ENCODE assay signal across 1 cellular context in the genomic region with DNA sequence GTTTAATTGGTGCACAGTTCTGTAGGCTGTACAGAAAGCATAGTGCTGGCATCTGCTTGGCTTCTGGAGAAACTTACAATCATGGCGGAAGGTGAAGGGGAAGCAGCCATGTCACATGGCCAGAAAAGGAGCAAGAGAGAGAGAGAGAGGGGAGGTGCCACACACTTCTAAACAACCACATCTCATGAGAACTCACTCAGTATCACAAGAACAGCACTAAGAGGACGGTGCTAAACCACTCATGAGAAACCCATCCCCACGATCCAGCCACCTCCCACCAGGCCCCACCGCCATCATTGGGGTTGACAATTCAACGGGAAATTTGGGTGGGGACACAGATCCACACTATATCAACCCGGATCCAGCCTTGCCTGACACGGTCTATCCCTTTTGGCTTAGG.
TF ChIP-seq lines count a peak whose summit lies in the region.

No MANE protein-coding gene starts in this region.

TF ChIP-seq in WTC11, 78 proteins besides CTCF, POLR2A, EP300 and RAD21 (continued from another document):
- TF ChIP-seq GRHL2 (CRISPR knock-in tag; IDR thresholded peaks at IDR 0.05; ENCODE audit: insufficient replicate concordance, severe bottlenecking) (no peak), FOXP1 (CRISPR knock-in tag; IDR thresholded peaks at IDR 0.05; ENCODE audit: borderline replicate concordance) (no peak), USF2 (CRISPR knock-in tag; IDR thresholded peaks at IDR 0.05) (no peak), TP53 (CRISPR knock-in tag; IDR thresholded peaks at IDR 0.05) (no peak), ZNF423 (CRISPR knock-in tag; IDR thresholded peaks at IDR 0.05) (no peak)
TF ChIP-seq in WTC11: peak in this region for 0.
